Comparison of ENCODE assay signal across 19 cellular contexts in genomic region chr10:96610817-96611216, GRCh38. TPM values are rescaled to one million over a fixed set of nuclear protein-coding genes. Genes with fewer than 3 reads are reported as not detected.
DNase-seq lines count a peak whose midpoint lies in the region; ATAC-seq and TF ChIP-seq lines count a peak whose summit lies in the region.
"Had no signal": no experiment of that assay in that cellular context is flagged by ENCODE, and none has a peak within 500 bp of the region (broad histone marks: within the 10 kb centered on the region; RNA-seq: fewer than 3 reads in every experiment).

No MANE protein-coding gene starts in this region.

- no peaks in the 10 kb centered on the region for H3K36me3 ChIP-seq in HCT116 (ENCODE audit: control insufficient read depth in 1 of 2, insufficient read depth in 2 of 2, low read length in 2 of 2)
- no peaks in the 10 kb centered on the region for H3K36me3 ChIP-seq in mucosa of stomach (ENCODE audit: control insufficient read depth, insufficient read depth, low read length)

- intact Hi-C loops in CD14-positive monocyte (cut with micrococcal nuclease) (no loop called here), HCT116 (cut with micrococcal nuclease) (no loop called here)
- intact Hi-C loops in activated CD8-positive, alpha-beta T cell treated with anti-CD3 and anti-CD28 coated beads for 36 hours (cut with micrococcal nuclease): no loop called here

- no peaks in the 10 kb centered on the region for H3K27me3 ChIP-seq in HCT116 (ENCODE audit: insufficient read depth, low read length)
- no peaks in the 10 kb centered on the region for H3K27me3 ChIP-seq in mucosa of stomach (ENCODE audit: control insufficient read depth, insufficient read depth, low read length)
- H3K27me3 ChIP-seq: pancreas had no signal

- no peak overlapping the region for H3K4me3 ChIP-seq in HCT116 (replicated peaks in 1 of 2; ENCODE audit: low read depth in 1 of 2, low read length in 2 of 2)
- H3K4me3 ChIP-seq in mucosa of stomach (ENCODE audit: low read length): no peak overlapping the region
- H3K4me3 ChIP-seq: GM12878, pancreas had no signal

- peaks cover 0 to 2% (median 1%) of the 10 kb centered on the region in 3 donors for H3K27me3 Mint-ChIP-seq in CD14-positive monocyte (ENCODE audit: low read depth in 3 of 3)
- H3K27me3 Mint-ChIP-seq in activated CD8-positive, alpha-beta T cell treated with anti-CD3 and anti-CD28 coated beads for 36 hours: no peaks in the 10 kb centered on the region
- H3K27me3 Mint-ChIP-seq: stimulated activated naive CD8-positive, alpha-beta T cell treated with anti-CD3 and anti-CD28 coated beads, Interleukin-15, Interleukin-2, amounts not matched to agents 100 ng/mL and 50 ng/mL, for 24 hours; type B pancreatic cell had no signal

- no peak overlapping the region for H3K4me3 Mint-ChIP-seq in CD14-positive monocyte
- H3K4me3 Mint-ChIP-seq in activated CD8-positive, alpha-beta T cell treated with anti-CD3 and anti-CD28 coated beads for 36 hours: no peak overlapping the region
- H3K4me3 Mint-ChIP-seq: stimulated activated naive CD8-positive, alpha-beta T cell treated with anti-CD3 and anti-CD28 coated beads, Interleukin-15, Interleukin-2, amounts not matched to agents 100 ng/mL and 50 ng/mL, for 24 hours; type B pancreatic cell had no signal

- no peaks in the 10 kb centered on the region; the same call in 1 of the 2 replicates for H3K9me2 ChIP-seq in HCT116 (ENCODE audit: insufficient read depth)

- no peaks in the 10 kb centered on the region for H3K79me2 ChIP-seq in HCT116 (ENCODE audit: insufficient read depth, low read length)

- BruUV-seq in HCT116 (replicated peaks; lab: Mats Ljungman, UMichigan): no TSS peak

- H3K9me3 ChIP-seq in HCT116 (ENCODE audit: control insufficient read depth in 1 of 2, insufficient read depth in 1 of 2, low read depth in 1 of 2, low read length in 2 of 2): no peaks in the 10 kb centered on the region
- no peaks in the 10 kb centered on the region for H3K9me3 ChIP-seq in mucosa of stomach (ENCODE audit: control insufficient read depth, low read length)
- H3K9me3 ChIP-seq: pancreas had no signal

- no peak overlapping the region for H3K9ac ChIP-seq in HCT116 (ENCODE audit: low read length)
- H3K9ac ChIP-seq in mucosa of stomach (ENCODE audit: low read length): peak overlapping the region; percentile 18

- ATAC-seq in HCT116 (no peak), GM19351 (IDR thresholded peaks at IDR 0.05; ENCODE audit: unreplicated experiment) (no peak), GM21529 (IDR thresholded peaks at IDR 0.05; ENCODE audit: unreplicated experiment) (no peak)
- ATAC-seq in activated CD8-positive, alpha-beta T cell treated with anti-CD3 and anti-CD28 coated beads for 36 hours: peak; percentile 94
- ATAC-seq: GM12878, left ventricle myocardium superior had no signal

- TF ChIP-seq RAD21 in HCT116 (IDR thresholded peaks at IDR 0.05; ENCODE audit: low read depth): no peak

- POLR2A ChIA-PET in HCT116 (lab: Charles Lee) (no interaction called here), GM10248 (lab: Yijun Ruan, JAX) (interaction anchor here (0.6 kb wide), 1 partner anchor 18 kb away, joined by 7 read pairs; no protein-coding TSS in a partner anchor)
- POLR2A ChIA-PET in activated CD8-positive, alpha-beta T cell treated with anti-CD3 and anti-CD28 coated beads for 36 hours (lab: Charles Lee): no interaction called here

- H3K36me3 Mint-ChIP-seq in CD14-positive monocyte: peaks cover 90 to 98% of the 10 kb centered on the region in 2 donors
- H3K36me3 Mint-ChIP-seq in activated CD8-positive, alpha-beta T cell treated with anti-CD3 and anti-CD28 coated beads for 36 hours (ENCODE audit: low read depth): no peaks in the 10 kb centered on the region
- H3K36me3 Mint-ChIP-seq: type B pancreatic cell had no signal

- TF ChIP-seq POLR2A in HCT116 (IDR thresholded peaks at IDR 0.05; ENCODE audit: borderline replicate concordance, extremely low read depth, insufficient read depth, insufficient read length): no peak

- no peak overlapping the region for H2AFZ ChIP-seq in HCT116 (ENCODE audit: low read depth, low read length, poor library complexity, severe bottlenecking)

- RAD21 ChIA-PET in HCT116 (lab: Charles Lee; ENCODE audit: low non-redundant PET in 1 of 2, low total read pairs in 2 of 2, uncharacterized antibody in 2 of 2, unreplicated experiment in 2 of 2): no interaction called here

- no peak for TF ChIP-seq CTCF in CD14-positive monocyte (IDR thresholded peaks at IDR 0.05)
- no peak for TF ChIP-seq CTCF in HCT116 (IDR thresholded peaks at IDR 0.05 in 2 of 3, conservative IDR thresholded peaks at IDR 0.05 in 1 of 3; ENCODE audit: borderline replicate concordance in 1 of 3, insufficient read depth in 1 of 3, low read depth in 2 of 3, low read length in 2 of 3)
- no peak for TF ChIP-seq CTCF in activated CD8-positive, alpha-beta T cell treated with anti-CD3 and anti-CD28 coated beads for 36 hours (IDR thresholded peaks at IDR 0.05)
- TF ChIP-seq CTCF in GM10248 (IDR thresholded peaks at IDR 0.05; ENCODE audit: control extremely low read depth, extremely low read depth, low read depth, missing control alignments): no peak

- H4K20me1 ChIP-seq in HCT116 (ENCODE audit: insufficient read depth): no peaks in the 10 kb centered on the region

- H3K9me3 Mint-ChIP-seq in CD14-positive monocyte: no peaks in the 10 kb centered on the region
- H3K9me3 Mint-ChIP-seq in activated CD8-positive, alpha-beta T cell treated with anti-CD3 and anti-CD28 coated beads for 36 hours: no peaks in the 10 kb centered on the region
- H3K9me3 Mint-ChIP-seq: stimulated activated naive CD8-positive, alpha-beta T cell treated with anti-CD3 and anti-CD28 coated beads, Interleukin-15, Interleukin-2, amounts not matched to agents 100 ng/mL and 50 ng/mL, for 24 hours; type B pancreatic cell had no signal

- H3K27ac Mint-ChIP-seq in CD14-positive monocyte: peak overlapping the region in 5 of 7 donors; percentile 17 to 69 (median 51)
- H3K27ac Mint-ChIP-seq in activated CD8-positive, alpha-beta T cell treated with anti-CD3 and anti-CD28 coated beads for 36 hours: peak overlapping the region; percentile 62
- H3K27ac Mint-ChIP-seq: stimulated activated naive CD8-positive, alpha-beta T cell treated with anti-CD3 and anti-CD28 coated beads, Interleukin-15, Interleukin-2, amounts not matched to agents 100 ng/mL and 50 ng/mL, for 24 hours had no signal

- no peak overlapping the region for H3K27ac ChIP-seq in HCT116 (ENCODE audit: low read depth, low read length)
- H3K27ac ChIP-seq: pancreas had no signal

- CTCF ChIA-PET in HCT116 (lab: Charles Lee) (no interaction called here), GM10248 (lab: Yijun Ruan, JAX) (no interaction called here)
- CTCF ChIA-PET in activated CD8-positive, alpha-beta T cell treated with anti-CD3 and anti-CD28 coated beads for 36 hours (lab: Charles Lee): interaction anchor here (2.3 kb wide), 1 partner anchor 30 kb away, joined by 8 read pairs; no protein-coding TSS in a partner anchor

- peak overlapping the region; percentile 25 for H3K4me2 ChIP-seq in HCT116 (ENCODE audit: low read length)

- peaks cover 11 to 36% of the 10 kb centered on the region in 2 experiments for H3K4me1 ChIP-seq in HCT116 (ENCODE audit: control insufficient read depth in 1 of 2, insufficient read depth in 2 of 2, low read length in 2 of 2)
- H3K4me1 ChIP-seq in mucosa of stomach (ENCODE audit: control insufficient read depth, insufficient read depth, low read length): peaks cover 74% of the 10 kb centered on the region
- H3K4me1 ChIP-seq: pancreas had no signal

- peaks cover 1% of the 10 kb centered on the region for H3K4me1 Mint-ChIP-seq in CD14-positive monocyte
- peaks cover 9% of the 10 kb centered on the region for H3K4me1 Mint-ChIP-seq in activated CD8-positive, alpha-beta T cell treated with anti-CD3 and anti-CD28 coated beads for 36 hours (ENCODE audit: low read depth)

- DNase-seq in CD14-positive monocyte (ENCODE audit: low spot score): no peak
- no peak for DNase-seq in HCT116 (ENCODE audit: low read depth, low spot score)
- peak; percentile 47 for DNase-seq in activated CD8-positive, alpha-beta T cell treated with anti-CD3 and anti-CD28 coated beads for 36 hours
- DNase-seq in GM10248 (ENCODE audit: extremely low spot score): no peak
- DNase-seq: activated CD4-positive, CD25-positive, alpha-beta regulatory T cell treated with anti-CD3 and anti-CD28 coated beads, Interleukin-2, amount 50 U/mL, for 72 hours; activated naive CD4-positive, alpha-beta T cell; head of caudate nucleus; IMR-90; left ventricle myocardium superior; NCI-H187 treated with DMSO at 0.1 percent for 48 hours; NCI-H226; pancreas; T1000 had no signal

TF ChIP-seq in HCT116, 20 proteins besides CTCF, POLR2A, EP300 and RAD21 (continues in another document):
- TF ChIP-seq EZH2phosphoT487 (IDR thresholded peaks at IDR 0.05; ENCODE audit: borderline replicate concordance) (no peak), SP1 (IDR thresholded peaks at IDR 0.05; ENCODE audit: low read depth) (no peak), YY1 (IDR thresholded peaks at IDR 0.05; ENCODE audit: extremely low read depth, insufficient replicate concordance, low read depth, low read length) (no peak), MAX (IDR thresholded peaks at IDR 0.05) (no peak), ZNF274 (IDR thresholded peaks at IDR 0.05; ENCODE audit: low read depth, low read length) (no peak), ELF1 (IDR thresholded peaks at IDR 0.05; ENCODE audit: borderline replicate concordance, low read depth) (no peak), SIN3A (IDR thresholded peaks at IDR 0.05; ENCODE audit: low read depth) (no peak), JUND (IDR thresholded peaks at IDR 0.05) (no peak), ZFX (IDR thresholded peaks at IDR 0.05) (no peak)

RNA-seq across cellular contexts. Expression of gene TM9SF3, which starts 24.0 kb away (rescaled TPM):
- 10 to 100 TPM; 59.9 to 67.1 TPM for polyA plus RNA-seq in CD14-positive monocyte
- total RNA-seq in HCT116 (2021; ENCODE audit: unreplicated experiment): 79.3 TPM
- polyA plus RNA-seq in HCT116 (2012): 16.6 and 17.7 TPM in 2 replicates
- 10 to 100 TPM; 66.4 to 71.1 TPM for total RNA-seq in activated CD8-positive, alpha-beta T cell treated with anti-CD3 and anti-CD28 coated beads for 36 hours
